In genomic region chr1:30928171-30928570, GRCh38 we compare ENCODE assay signal across 20 cellular contexts. TPM values are rescaled to one million over a fixed set of nuclear protein-coding genes. Genes with fewer than 3 reads are reported as not detected.
DNase-seq lines count a peak whose midpoint lies in the region; ATAC-seq and TF ChIP-seq lines count a peak whose summit lies in the region.
"Had no signal": no experiment of that assay in that cellular context is flagged by ENCODE, and none has a peak within 500 bp of the region (broad histone marks: within the 10 kb centered on the region; RNA-seq: fewer than 3 reads in every experiment).

No MANE protein-coding gene starts in this region.

- TF ChIP-seq POLR2A in spleen (IDR thresholded peaks at IDR 0.05), result no peak

- H3K9me3 ChIP-seq in psoas muscle (no peaks in the 10 kb centered on the region), spleen (no peaks in the 10 kb centered on the region)
- H3K9me3 ChIP-seq: BLaER1, SJCRH30 had no signal

- no peak overlapping the region for H3K4me3 ChIP-seq in psoas muscle
- no peak overlapping the region for H3K4me3 ChIP-seq in spleen
- H3K4me3 ChIP-seq: BLaER1, SJCRH30 had no signal

- H3K36me3 ChIP-seq in psoas muscle (ENCODE audit: insufficient read depth in 1 of 2, low read depth in 1 of 2) (peaks cover 0 to 23% of the 10 kb centered on the region in 2 donors), spleen (peaks cover 0 to 30% (median 18%) of the 10 kb centered on the region in 6 donors)

- H3K27ac ChIP-seq in psoas muscle (peak overlapping the region; percentile 5), spleen (peak overlapping the region in 1 of 8 donors; percentile 22)
- H3K27ac ChIP-seq: 22Rv1, BLaER1, SJCRH30 had no signal

- peaks cover 4% of the 10 kb centered on the region for H3K4me1 ChIP-seq in psoas muscle
- H3K4me1 ChIP-seq in spleen, result peaks cover 0 to 16% (median 11%) of the 10 kb centered on the region in 6 donors
- H3K4me1 ChIP-seq: BLaER1 had no signal

- intact Hi-C loops in psoas muscle (cut with DNase I) (no loop called here), spleen (cut with DNase I; ENCODE audit: low total_unique reads) (no loop called here)

- in situ Hi-C loops in SK-MEL-5 (cut with HindIII; ENCODE audit: low pct_unique_long_range_greater_than_20kb, low sequenced_read_pairs), result no loop called here

- 73 to 83% (median 79%) methylated on average over 7 of the region's 7 CpGs for WGBS in psoas muscle, 3 donors
- WGBS in spleen, 5 donors, result 86 to 97% (median 94%) methylated on average over 7 of the region's 7 CpGs

- TF ChIP-seq CTCF in psoas muscle (IDR thresholded peaks at IDR 0.05) (no peak), spleen (IDR thresholded peaks at IDR 0.05 in 8 of 11, conservative IDR thresholded peaks at IDR 0.05 in 3 of 11) (no peak)

- DNase-seq in NCI-H526 (lab: John Stamatoyannopoulos, UW) (peak; percentile 34 to 49), NCI-H526 treated with DMSO at 0.1 percent for 48 hours (lab: John Stamatoyannopoulos, UW) (no peak), SK-MEL-5 (ENCODE audit: low read depth, low spot score) (peak; percentile 78), foreskin melanocyte (peak; percentile 72), psoas muscle (no peak), NCI-H1436 treated with DMSO at 0.1 percent for 48 hours (lab: John Stamatoyannopoulos, UW) (no peak), spleen (no peak)
- DNase-seq: ACHN; CD4-positive, alpha-beta memory T cell; DND-41; GOT3; HCEC 1CT; Karpas-422; NCI-H1694 treated with DMSO at 0.1 percent for 48 hours; NCI-H748 treated with DMSO at 0.1 percent for 48 hours; SJCRH30 had no signal

- ATAC-seq in psoas muscle (no peak), GM18867 (IDR thresholded peaks at IDR 0.05; ENCODE audit: unreplicated experiment) (no peak)
- ATAC-seq: Panc1 had no signal

- H3K27me3 ChIP-seq in psoas muscle (ENCODE audit: insufficient read depth in 3 of 3, low read length in 2 of 3) (no peaks in the 10 kb centered on the region), spleen (replicated peaks in 1 of 7) (no peaks in the 10 kb centered on the region)
- H3K27me3 ChIP-seq: BLaER1, SJCRH30 had no signal

RNA-seq across cellular contexts. Expression of gene SDC3, which starts 19.6 kb away (rescaled TPM):
- total RNA-seq in SK-MEL-5 (2014; rRNA removed; shearing (Covaris generic)), result 73.0 and 75.0 TPM in 2 replicates
- polyA plus RNA-seq in SK-MEL-5 (2015; cell fraction: cytosol; rRNA removed), result 283 and 346 TPM in 2 replicates
- polyA plus RNA-seq in SK-MEL-5 (2015; cell fraction: nucleus; rRNA removed), result 109 and 114 TPM in 2 replicates
- total RNA-seq in psoas muscle (10 to 100 TPM in 2 of 4 donors, 1 to 10 TPM in 2; 6.8 to 11.6 (median 10.1) TPM), spleen (100 to 1,000 TPM; 134 to 347 (median 175) TPM)
- polyA plus RNA-seq in psoas muscle (1 to 10 TPM; 3.3 to 4.8 (median 4.5) TPM), spleen (10 to 100 TPM in 2 of 3 donors, 1 to 10 TPM in 1; 8.0 to 43.5 (median 14.5) TPM)
- polyA plus RNA-seq: CD4-positive, alpha-beta memory T cell had no signal

Comparison
In these comparisons a context has a peak if more than half of its experiments do, and no peak if none do; other contexts are left out.
1. DNase-seq: peak in NCI-H526 (2 of 2), SK-MEL-5 (single experiment) and foreskin melanocyte (single experiment); none in NCI-H526 treated with DMSO at 0.1 percent for 48 hours (single experiment), psoas muscle (0 of 2), NCI-H1436 treated with DMSO at 0.1 percent for 48 hours (single experiment) and spleen (single experiment).